Comparison of ENCODE assay signal across 16 cellular contexts in genomic region chr10:26554246-26554645, GRCh38.
DNase-seq lines count a peak whose midpoint lies in the region; ATAC-seq, FAIRE-seq and TF ChIP-seq lines count a peak whose summit lies in the region.
"Had no signal": no experiment of that assay in that cellular context is flagged by ENCODE, and none has a peak within 500 bp of the region (broad histone marks: within the 10 kb centered on the region; RNA-seq: fewer than 3 reads in every experiment).

No MANE protein-coding gene starts in this region.

- 86 to 91% (median 89%) methylated on average over 5 of the region's 5 CpGs for WGBS in small intestine, 3 donors

- H3K36me3 Mint-ChIP-seq in activated naive CD8-positive, alpha-beta T cell: peaks cover 16% of the 10 kb centered on the region
- peaks cover 47% of the 10 kb centered on the region for H3K36me3 Mint-ChIP-seq in activated naive CD8-positive, alpha-beta T cell treated with anti-CD3 and anti-CD28 coated beads, Interleukin-2, amount 50 U/mL, for 24 hours (ENCODE audit: low read depth)
- peaks cover 18% of the 10 kb centered on the region for H3K36me3 Mint-ChIP-seq in T-helper 17 cell (ENCODE audit: low read depth)
- H3K36me3 Mint-ChIP-seq in naive thymus-derived CD8-positive, alpha-beta T cell: peaks cover 24 to 89% (median 42%) of the 10 kb centered on the region in 3 donors

- H3K9me3 ChIP-seq in T-helper 17 cell (ENCODE audit: control insufficient read depth, low read length, poor library complexity, severe bottlenecking) (peaks cover 2% of the 10 kb centered on the region), ascending aorta (peaks cover 0 to 8% of the 10 kb centered on the region in 2 donors), small intestine (ENCODE audit: control insufficient read depth, low read depth) (no peaks in the 10 kb centered on the region)
- H3K9me3 ChIP-seq: MG63 had no signal

- no peaks in the 10 kb centered on the region for H3K4me1 ChIP-seq in ascending aorta
- H3K4me1 ChIP-seq in small intestine (ENCODE audit: control insufficient read depth in 2 of 2, insufficient read depth in 1 of 2, low read depth in 1 of 2, low read length in 1 of 2): peaks cover 0 to 2% of the 10 kb centered on the region in 2 donors

- peaks cover 15% of the 10 kb centered on the region for H3K4me1 Mint-ChIP-seq in activated naive CD8-positive, alpha-beta T cell (ENCODE audit: low read depth)
- H3K4me1 Mint-ChIP-seq in activated naive CD8-positive, alpha-beta T cell treated with anti-CD3 and anti-CD28 coated beads, Interleukin-2, amount 50 U/mL, for 24 hours: peaks cover 8% of the 10 kb centered on the region
- peaks cover 17% of the 10 kb centered on the region for H3K4me1 Mint-ChIP-seq in T-helper 17 cell
- H3K4me1 Mint-ChIP-seq in naive thymus-derived CD8-positive, alpha-beta T cell: peaks cover 22 to 38% (median 24%) of the 10 kb centered on the region in 4 donors

- H3K27me3 ChIP-seq in ascending aorta: no peaks in the 10 kb centered on the region
- H3K27me3 ChIP-seq in small intestine (ENCODE audit: control insufficient read depth in 2 of 2, insufficient read depth in 2 of 2, low read length in 2 of 2): no peaks in the 10 kb centered on the region
- H3K27me3 ChIP-seq: MG63 had no signal

- H3K36me3 ChIP-seq in ascending aorta: no peaks in the 10 kb centered on the region
- no peaks in the 10 kb centered on the region for H3K36me3 ChIP-seq in small intestine (ENCODE audit: control insufficient read depth in 2 of 2, insufficient read depth in 2 of 2, low read length in 2 of 2)
- H3K36me3 ChIP-seq: MG63 had no signal

- no peaks in the 10 kb centered on the region for H3K9me3 Mint-ChIP-seq in activated naive CD8-positive, alpha-beta T cell (ENCODE audit: low read depth)
- peaks cover 11% of the 10 kb centered on the region for H3K9me3 Mint-ChIP-seq in activated naive CD8-positive, alpha-beta T cell treated with anti-CD3 and anti-CD28 coated beads, Interleukin-2, amount 50 U/mL, for 24 hours
- H3K9me3 Mint-ChIP-seq in naive thymus-derived CD8-positive, alpha-beta T cell: peaks cover 4 to 20% (median 15%) of the 10 kb centered on the region in 9 donors

- no peak for TF ChIP-seq CTCF in ascending aorta (IDR thresholded peaks at IDR 0.05)

- H3K27ac ChIP-seq in ascending aorta: no peak overlapping the region
- no peak overlapping the region for H3K27ac ChIP-seq in small intestine (ENCODE audit: low read depth in 1 of 2, low read length in 1 of 2)
- H3K27ac ChIP-seq: KMS-11 had no signal

- no peak for TF ChIP-seq POLR2A in erythroblast (IDR thresholded peaks at IDR 0.05; ENCODE audit: low read length)

- peak overlapping the region; percentile 30 for H3K27ac Mint-ChIP-seq in activated naive CD8-positive, alpha-beta T cell
- H3K27ac Mint-ChIP-seq in activated naive CD8-positive, alpha-beta T cell treated with anti-CD3 and anti-CD28 coated beads, Interleukin-2, amount 50 U/mL, for 24 hours: no peak overlapping the region
- H3K27ac Mint-ChIP-seq in T-helper 17 cell: peak overlapping the region; percentile 91
- H3K27ac Mint-ChIP-seq in naive thymus-derived CD8-positive, alpha-beta T cell: peak overlapping the region; percentile 8 to 85 (median 75)

- POLR2A ChIA-PET in naive thymus-derived CD8-positive, alpha-beta T cell (lab: Charles Lee): interaction anchor here (0.5 kb wide), 1 partner anchor 1990 kb away, joined by 6 read pairs; no protein-coding TSS in a partner anchor

- no peaks in the 10 kb centered on the region for H3K27me3 Mint-ChIP-seq in activated naive CD8-positive, alpha-beta T cell
- no peaks in the 10 kb centered on the region for H3K27me3 Mint-ChIP-seq in activated naive CD8-positive, alpha-beta T cell treated with anti-CD3 and anti-CD28 coated beads, Interleukin-2, amount 50 U/mL, for 24 hours
- H3K27me3 Mint-ChIP-seq in T-helper 17 cell: no peaks in the 10 kb centered on the region
- no peaks in the 10 kb centered on the region for H3K27me3 Mint-ChIP-seq in naive thymus-derived CD8-positive, alpha-beta T cell

- no peak for FAIRE-seq in small intestine (lab: Jason Lieb, UNC)
- FAIRE-seq: HepG2 had no signal

- DNase-seq in activated naive CD8-positive, alpha-beta T cell treated with anti-CD3 and anti-CD28 coated beads, Interleukin-2, amount 50 U/mL, for 24 hours: no peak
- no peak for DNase-seq in T-helper 17 cell
- DNase-seq in naive thymus-derived CD8-positive, alpha-beta T cell: no peak
- no peak for DNase-seq in erythroblast (lab: John Stamatoyannopoulos, UW)
- no peak for DNase-seq in ascending aorta (ENCODE audit: low spot score in 2 of 2)
- no peak for DNase-seq in small intestine
- DNase-seq: AML-193, GF-D8, MG63, NCI-H1092 treated with DMSO at 0.1 percent for 48 hours, NCI-H187, NCI-H446, PC-3 had no signal

- intact Hi-C loops in ascending aorta (cut with DNase I): no loop called here

- no peak for ATAC-seq in activated naive CD8-positive, alpha-beta T cell treated with anti-CD3 and anti-CD28 coated beads, Interleukin-2, amount 50 U/mL, for 24 hours
- ATAC-seq in T-helper 17 cell: no peak
- no peak for ATAC-seq in naive thymus-derived CD8-positive, alpha-beta T cell
- ATAC-seq: HepG2, PC-3 had no signal

- no peak overlapping the region for H3K4me3 Mint-ChIP-seq in activated naive CD8-positive, alpha-beta T cell
- H3K4me3 Mint-ChIP-seq in activated naive CD8-positive, alpha-beta T cell treated with anti-CD3 and anti-CD28 coated beads, Interleukin-2, amount 50 U/mL, for 24 hours: no peak overlapping the region
- H3K4me3 Mint-ChIP-seq in T-helper 17 cell: no peak overlapping the region
- no peak overlapping the region for H3K4me3 Mint-ChIP-seq in naive thymus-derived CD8-positive, alpha-beta T cell

- H3K4me3 ChIP-seq in ascending aorta (no peak overlapping the region), small intestine (ENCODE audit: low read depth in 1 of 2, low read length in 2 of 2) (no peak overlapping the region)
- H3K4me3 ChIP-seq: MG63 had no signal
